ENCODE assay signal across 8 cellular contexts in genomic region chr12:25384954-25385216, GRCh38.
A peak's percentile ranks its signal among the peaks of the same experiment; 100 is the strongest.
DNase-seq lines count a peak whose midpoint lies in the region; ATAC-seq lines count a peak whose summit lies in the region.

No MANE protein-coding gene starts in this region.

- H3K9me3 Mint-ChIP-seq in activated T-helper 2 cell treated with anti-CD3 and anti-CD28 coated beads, Interferon-gamma antibody, Interleukin-2, Interleukin-4, amounts not matched to agents 10 μg/mL and 5 μg/mL and 100 μg/mL, durations not matched to agents 14 hours and 24 hours and 36 hours, result peaks cover 3% of the 10 kb centered on the region
- H3K9me3 Mint-ChIP-seq in stimulated activated naive CD8-positive, alpha-beta T cell treated with anti-CD3 and anti-CD28 coated beads, Interleukin-15, amount 100 ng/mL, for 72 hours, result no peaks in the 10 kb centered on the region

- peak overlapping the region; percentile 95 for H3K4me3 Mint-ChIP-seq in activated T-helper 2 cell treated with anti-CD3 and anti-CD28 coated beads, Interferon-gamma antibody, Interleukin-2, Interleukin-4, amounts not matched to agents 10 μg/mL and 5 μg/mL and 100 μg/mL, durations not matched to agents 14 hours and 24 hours and 36 hours (ENCODE audit: low read depth)
- H3K4me3 Mint-ChIP-seq in stimulated activated naive CD8-positive, alpha-beta T cell treated with anti-CD3 and anti-CD28 coated beads, Interleukin-15, amount 100 ng/mL, for 72 hours, result peak overlapping the region; percentile 85 to 95

- DNase-seq in NCI-H1417 (lab: John Stamatoyannopoulos, UW) (peak in 2 of 3 experiments; percentile 79 to 85), NCI-H1417 treated with DMSO at 0.1 percent for 48 hours (lab: John Stamatoyannopoulos, UW) (no peak), SKM-1 treated with dmso at 0.1 percent for 144 hours (lab: John Stamatoyannopoulos, UW; ENCODE audit: unreplicated experiment) (no peak), GF-D8 (lab: John Stamatoyannopoulos, UW) (no peak), iPS-NIHi11 (ENCODE audit: low spot score) (no peak)
- no peak for DNase-seq in activated T-helper 2 cell treated with anti-CD3 and anti-CD28 coated beads, Interferon-gamma antibody, Interleukin-2, Interleukin-4, amounts not matched to agents 10 μg/mL and 5 μg/mL and 100 μg/mL, durations not matched to agents 14 hours and 24 hours and 36 hours (ENCODE audit: low spot score)
- DNase-seq in stimulated activated naive CD8-positive, alpha-beta T cell treated with anti-CD3 and anti-CD28 coated beads, Interleukin-15, amount 100 ng/mL, for 72 hours, result no peak

- intact Hi-C loops in activated T-helper 2 cell treated with anti-CD3 and anti-CD28 coated beads, Interferon-gamma antibody, Interleukin-2, Interleukin-4, amounts not matched to agents 10 μg/mL and 5 μg/mL and 100 μg/mL, durations not matched to agents 14 hours and 24 hours and 36 hours (cut with micrococcal nuclease), result no loop called here

- peak overlapping the region; percentile 99 for H3K27ac Mint-ChIP-seq in activated T-helper 2 cell treated with anti-CD3 and anti-CD28 coated beads, Interferon-gamma antibody, Interleukin-2, Interleukin-4, amounts not matched to agents 10 μg/mL and 5 μg/mL and 100 μg/mL, durations not matched to agents 14 hours and 24 hours and 36 hours
- peak overlapping the region; percentile 99 to 100 for H3K27ac Mint-ChIP-seq in stimulated activated naive CD8-positive, alpha-beta T cell treated with anti-CD3 and anti-CD28 coated beads, Interleukin-15, amount 100 ng/mL, for 72 hours

- H3K4me1 Mint-ChIP-seq in activated T-helper 2 cell treated with anti-CD3 and anti-CD28 coated beads, Interferon-gamma antibody, Interleukin-2, Interleukin-4, amounts not matched to agents 10 μg/mL and 5 μg/mL and 100 μg/mL, durations not matched to agents 14 hours and 24 hours and 36 hours (ENCODE audit: low read depth), result peaks cover 56% of the 10 kb centered on the region
- H3K4me1 Mint-ChIP-seq in stimulated activated naive CD8-positive, alpha-beta T cell treated with anti-CD3 and anti-CD28 coated beads, Interleukin-15, amount 100 ng/mL, for 72 hours, result peaks cover 58% of the 10 kb centered on the region

- no peak for ATAC-seq in stimulated activated naive CD8-positive, alpha-beta T cell treated with anti-CD3 and anti-CD28 coated beads, Interleukin-15, amount 100 ng/mL, for 72 hours

- peak overlapping the region; percentile 81 for H3K4me3 ChIP-seq in iPS-18c (ENCODE audit: insufficient read depth, low read depth, low read length)

- peaks cover 9% of the 10 kb centered on the region for H3K36me3 Mint-ChIP-seq in activated T-helper 2 cell treated with anti-CD3 and anti-CD28 coated beads, Interferon-gamma antibody, Interleukin-2, Interleukin-4, amounts not matched to agents 10 μg/mL and 5 μg/mL and 100 μg/mL, durations not matched to agents 14 hours and 24 hours and 36 hours (ENCODE audit: low read depth)

- peaks cover 3% of the 10 kb centered on the region for H3K27me3 Mint-ChIP-seq in activated T-helper 2 cell treated with anti-CD3 and anti-CD28 coated beads, Interferon-gamma antibody, Interleukin-2, Interleukin-4, amounts not matched to agents 10 μg/mL and 5 μg/mL and 100 μg/mL, durations not matched to agents 14 hours and 24 hours and 36 hours (ENCODE audit: low read depth)
- no peaks in the 10 kb centered on the region for H3K27me3 Mint-ChIP-seq in stimulated activated naive CD8-positive, alpha-beta T cell treated with anti-CD3 and anti-CD28 coated beads, Interleukin-15, amount 100 ng/mL, for 72 hours

- no peaks in the 10 kb centered on the region for H3K9me3 ChIP-seq in iPS-18c (ENCODE audit: control insufficient read depth, insufficient read depth, low read length)

Comparison
In these comparisons a context has a peak if more than half of its experiments do, and no peak if none do; other contexts are left out.
1. DNase-seq: peak in NCI-H1417 (2 of 3); none in NCI-H1417 treated with DMSO at 0.1 percent for 48 hours (single experiment), activated T-helper 2 cell treated with anti-CD3 and anti-CD28 coated beads, Interferon-gamma antibody, Interleukin-2, Interleukin-4, amounts not matched to agents 10 μg/mL and 5 μg/mL and 100 μg/mL, durations not matched to agents 14 hours and 24 hours and 36 hours (single experiment), stimulated activated naive CD8-positive, alpha-beta T cell treated with anti-CD3 and anti-CD28 coated beads, Interleukin-15, amount 100 ng/mL, for 72 hours (0 of 2), SKM-1 treated with dmso at 0.1 percent for 144 hours (single experiment), GF-D8 (single experiment) and iPS-NIHi11 (single experiment).